Comparison of ENCODE assay signal across 1 cellular context in the genomic region with DNA sequence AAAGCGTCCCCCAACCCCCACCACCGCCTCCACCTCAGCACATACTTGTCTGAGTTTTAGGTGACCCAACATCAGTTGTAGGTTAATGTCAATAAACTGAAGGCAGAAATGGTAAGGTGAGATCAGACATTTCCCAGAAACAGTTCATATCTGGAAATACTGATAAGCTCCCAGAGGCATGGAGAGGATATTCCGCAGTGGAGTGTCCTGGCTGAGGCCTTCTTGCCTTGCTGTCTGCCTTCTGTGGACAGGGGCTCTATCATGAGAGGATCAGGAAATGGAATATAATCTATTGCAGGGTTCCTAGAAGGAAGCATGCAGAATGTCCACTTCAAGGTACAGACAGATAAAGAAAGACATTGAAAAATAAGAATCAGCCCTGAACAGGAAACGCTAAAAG.
TF ChIP-seq lines count a peak whose summit lies in the region.

No MANE protein-coding gene starts in this region.

TF ChIP-seq in K562, 482 proteins besides CTCF, POLR2A, EP300 and RAD21 (continued from another document and continues in another):
- TF ChIP-seq CBX1 (IDR thresholded peaks at IDR 0.05; ENCODE audit: low read depth), result no peak
- TF ChIP-seq, protein P1, sequence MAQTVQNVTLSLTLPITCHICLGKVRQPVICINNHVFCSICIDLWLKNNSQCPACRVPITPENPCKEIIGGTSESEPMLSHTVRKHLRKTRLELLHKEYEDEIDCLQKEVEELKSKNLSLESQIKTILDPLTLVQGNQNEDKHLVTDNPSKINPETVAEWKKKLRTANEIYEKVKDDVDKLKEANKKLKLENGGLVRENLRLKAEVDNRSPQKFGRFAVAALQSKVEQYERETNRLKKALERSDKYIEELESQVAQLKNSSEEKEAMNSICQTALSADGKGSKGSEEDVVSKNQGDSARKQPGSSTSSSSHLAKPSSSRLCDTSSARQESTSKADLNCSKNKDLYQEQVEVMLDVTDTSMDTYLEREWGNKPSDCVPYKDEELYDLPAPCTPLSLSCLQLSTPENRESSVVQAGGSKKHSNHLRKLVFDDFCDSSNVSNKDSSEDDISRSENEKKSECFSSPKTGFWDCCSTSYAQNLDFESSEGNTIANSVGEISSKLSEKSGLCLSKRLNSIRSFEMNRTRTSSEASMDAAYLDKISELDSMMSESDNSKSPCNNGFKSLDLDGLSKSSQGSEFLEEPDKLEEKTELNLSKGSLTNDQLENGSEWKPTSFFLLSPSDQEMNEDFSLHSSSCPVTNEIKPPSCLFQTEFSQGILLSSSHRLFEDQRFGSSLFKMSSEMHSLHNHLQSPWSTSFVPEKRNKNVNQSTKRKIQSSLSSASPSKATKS (CRISPR knock-in tag; IDR thresholded peaks at IDR 0.05), result no peak
- TF ChIP-seq, protein P2, sequence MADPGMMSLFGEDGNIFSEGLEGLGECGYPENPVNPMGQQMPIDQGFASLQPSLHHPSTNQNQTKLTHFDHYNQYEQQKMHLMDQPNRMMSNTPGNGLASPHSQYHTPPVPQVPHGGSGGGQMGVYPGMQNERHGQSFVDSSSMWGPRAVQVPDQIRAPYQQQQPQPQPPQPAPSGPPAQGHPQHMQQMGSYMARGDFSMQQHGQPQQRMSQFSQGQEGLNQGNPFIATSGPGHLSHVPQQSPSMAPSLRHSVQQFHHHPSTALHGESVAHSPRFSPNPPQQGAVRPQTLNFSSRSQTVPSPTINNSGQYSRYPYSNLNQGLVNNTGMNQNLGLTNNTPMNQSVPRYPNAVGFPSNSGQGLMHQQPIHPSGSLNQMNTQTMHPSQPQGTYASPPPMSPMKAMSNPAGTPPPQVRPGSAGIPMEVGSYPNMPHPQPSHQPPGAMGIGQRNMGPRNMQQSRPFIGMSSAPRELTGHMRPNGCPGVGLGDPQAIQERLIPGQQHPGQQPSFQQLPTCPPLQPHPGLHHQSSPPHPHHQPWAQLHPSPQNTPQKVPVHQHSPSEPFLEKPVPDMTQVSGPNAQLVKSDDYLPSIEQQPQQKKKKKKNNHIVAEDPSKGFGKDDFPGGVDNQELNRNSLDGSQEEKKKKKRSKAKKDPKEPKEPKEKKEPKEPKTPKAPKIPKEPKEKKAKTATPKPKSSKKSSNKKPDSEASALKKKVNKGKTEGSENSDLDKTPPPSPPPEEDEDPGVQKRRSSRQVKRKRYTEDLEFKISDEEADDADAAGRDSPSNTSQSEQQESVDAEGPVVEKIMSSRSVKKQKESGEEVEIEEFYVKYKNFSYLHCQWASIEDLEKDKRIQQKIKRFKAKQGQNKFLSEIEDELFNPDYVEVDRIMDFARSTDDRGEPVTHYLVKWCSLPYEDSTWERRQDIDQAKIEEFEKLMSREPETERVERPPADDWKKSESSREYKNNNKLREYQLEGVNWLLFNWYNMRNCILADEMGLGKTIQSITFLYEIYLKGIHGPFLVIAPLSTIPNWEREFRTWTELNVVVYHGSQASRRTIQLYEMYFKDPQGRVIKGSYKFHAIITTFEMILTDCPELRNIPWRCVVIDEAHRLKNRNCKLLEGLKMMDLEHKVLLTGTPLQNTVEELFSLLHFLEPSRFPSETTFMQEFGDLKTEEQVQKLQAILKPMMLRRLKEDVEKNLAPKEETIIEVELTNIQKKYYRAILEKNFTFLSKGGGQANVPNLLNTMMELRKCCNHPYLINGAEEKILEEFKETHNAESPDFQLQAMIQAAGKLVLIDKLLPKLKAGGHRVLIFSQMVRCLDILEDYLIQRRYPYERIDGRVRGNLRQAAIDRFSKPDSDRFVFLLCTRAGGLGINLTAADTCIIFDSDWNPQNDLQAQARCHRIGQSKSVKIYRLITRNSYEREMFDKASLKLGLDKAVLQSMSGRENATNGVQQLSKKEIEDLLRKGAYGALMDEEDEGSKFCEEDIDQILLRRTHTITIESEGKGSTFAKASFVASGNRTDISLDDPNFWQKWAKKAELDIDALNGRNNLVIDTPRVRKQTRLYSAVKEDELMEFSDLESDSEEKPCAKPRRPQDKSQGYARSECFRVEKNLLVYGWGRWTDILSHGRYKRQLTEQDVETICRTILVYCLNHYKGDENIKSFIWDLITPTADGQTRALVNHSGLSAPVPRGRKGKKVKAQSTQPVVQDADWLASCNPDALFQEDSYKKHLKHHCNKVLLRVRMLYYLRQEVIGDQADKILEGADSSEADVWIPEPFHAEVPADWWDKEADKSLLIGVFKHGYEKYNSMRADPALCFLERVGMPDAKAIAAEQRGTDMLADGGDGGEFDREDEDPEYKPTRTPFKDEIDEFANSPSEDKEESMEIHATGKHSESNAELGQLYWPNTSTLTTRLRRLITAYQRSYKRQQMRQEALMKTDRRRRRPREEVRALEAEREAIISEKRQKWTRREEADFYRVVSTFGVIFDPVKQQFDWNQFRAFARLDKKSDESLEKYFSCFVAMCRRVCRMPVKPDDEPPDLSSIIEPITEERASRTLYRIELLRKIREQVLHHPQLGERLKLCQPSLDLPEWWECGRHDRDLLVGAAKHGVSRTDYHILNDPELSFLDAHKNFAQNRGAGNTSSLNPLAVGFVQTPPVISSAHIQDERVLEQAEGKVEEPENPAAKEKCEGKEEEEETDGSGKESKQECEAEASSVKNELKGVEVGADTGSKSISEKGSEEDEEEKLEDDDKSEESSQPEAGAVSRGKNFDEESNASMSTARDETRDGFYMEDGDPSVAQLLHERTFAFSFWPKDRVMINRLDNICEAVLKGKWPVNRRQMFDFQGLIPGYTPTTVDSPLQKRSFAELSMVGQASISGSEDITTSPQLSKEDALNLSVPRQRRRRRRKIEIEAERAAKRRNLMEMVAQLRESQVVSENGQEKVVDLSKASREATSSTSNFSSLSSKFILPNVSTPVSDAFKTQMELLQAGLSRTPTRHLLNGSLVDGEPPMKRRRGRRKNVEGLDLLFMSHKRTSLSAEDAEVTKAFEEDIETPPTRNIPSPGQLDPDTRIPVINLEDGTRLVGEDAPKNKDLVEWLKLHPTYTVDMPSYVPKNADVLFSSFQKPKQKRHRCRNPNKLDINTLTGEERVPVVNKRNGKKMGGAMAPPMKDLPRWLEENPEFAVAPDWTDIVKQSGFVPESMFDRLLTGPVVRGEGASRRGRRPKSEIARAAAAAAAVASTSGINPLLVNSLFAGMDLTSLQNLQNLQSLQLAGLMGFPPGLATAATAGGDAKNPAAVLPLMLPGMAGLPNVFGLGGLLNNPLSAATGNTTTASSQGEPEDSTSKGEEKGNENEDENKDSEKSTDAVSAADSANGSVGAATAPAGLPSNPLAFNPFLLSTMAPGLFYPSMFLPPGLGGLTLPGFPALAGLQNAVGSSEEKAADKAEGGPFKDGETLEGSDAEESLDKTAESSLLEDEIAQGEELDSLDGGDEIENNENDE (IDR thresholded peaks at IDR 0.05; ENCODE audit: low read depth, low read length), result no peak
- TF ChIP-seq GTF3C2 (IDR thresholded peaks at IDR 0.05; ENCODE audit: borderline replicate concordance, extremely low read depth, insufficient read length), result no peak
- peak; percentile 96 for TF ChIP-seq CBFA2T3 (IDR thresholded peaks at IDR 0.05)
- no peak for TF ChIP-seq NFRKB (IDR thresholded peaks at IDR 0.05; ENCODE audit: low read depth)
- no peak for TF ChIP-seq ZKSCAN1 (IDR thresholded peaks at IDR 0.05; ENCODE audit: low read depth, low read length)
- no peak for TF ChIP-seq SIN3A (IDR thresholded peaks at IDR 0.05; ENCODE audit: borderline replicate concordance in 2 of 2, control insufficient read depth in 1 of 2, low read depth in 2 of 2, low read length in 2 of 2)
- no peak for TF ChIP-seq RBM14 (IDR thresholded peaks at IDR 0.05; ENCODE audit: borderline replicate concordance, insufficient read depth, low read depth, low read length)
- TF ChIP-seq SLC30A9 (CRISPR knock-in tag; IDR thresholded peaks at IDR 0.05), result no peak
- peak in 1 of 2 experiments; percentile 74; a peak in 2 of 4 replicates for TF ChIP-seq TBL1XR1 (IDR thresholded peaks at IDR 0.05; ENCODE audit: low read length in 2 of 2)
- TF ChIP-seq SMARCE1 (IDR thresholded peaks at IDR 0.05), result peak; percentile 78
- TF ChIP-seq GATA2 (CRISPR knock-in tag; IDR thresholded peaks at IDR 0.05), result peak; percentile 78
- TF ChIP-seq ZNF3 (CRISPR knock-in tag; IDR thresholded peaks at IDR 0.05), result no peak
- no peak for TF ChIP-seq RBM39 (optimal IDR thresholded peaks at IDR 0.05; ENCODE audit: low read depth, low read length)
- TF ChIP-seq CHD4 (IDR thresholded peaks at IDR 0.05; ENCODE audit: insufficient read depth, insufficient replicate concordance, low read depth, low read length, poor library complexity, severe bottlenecking), result no peak
- TF ChIP-seq MEF2A (IDR thresholded peaks at IDR 0.05; ENCODE audit: control insufficient read depth, low read depth, low read length), result no peak
- TF ChIP-seq FOSL1 (tag; conservative IDR thresholded peaks at IDR 0.05), result 0 out of 2 replicates have a peak, but pooled peaks have one; percentile 30
- no peak for TF ChIP-seq NONO (IDR thresholded peaks at IDR 0.05; ENCODE audit: low read depth in 2 of 2, low read length in 1 of 2)
- TF ChIP-seq, protein P3, sequence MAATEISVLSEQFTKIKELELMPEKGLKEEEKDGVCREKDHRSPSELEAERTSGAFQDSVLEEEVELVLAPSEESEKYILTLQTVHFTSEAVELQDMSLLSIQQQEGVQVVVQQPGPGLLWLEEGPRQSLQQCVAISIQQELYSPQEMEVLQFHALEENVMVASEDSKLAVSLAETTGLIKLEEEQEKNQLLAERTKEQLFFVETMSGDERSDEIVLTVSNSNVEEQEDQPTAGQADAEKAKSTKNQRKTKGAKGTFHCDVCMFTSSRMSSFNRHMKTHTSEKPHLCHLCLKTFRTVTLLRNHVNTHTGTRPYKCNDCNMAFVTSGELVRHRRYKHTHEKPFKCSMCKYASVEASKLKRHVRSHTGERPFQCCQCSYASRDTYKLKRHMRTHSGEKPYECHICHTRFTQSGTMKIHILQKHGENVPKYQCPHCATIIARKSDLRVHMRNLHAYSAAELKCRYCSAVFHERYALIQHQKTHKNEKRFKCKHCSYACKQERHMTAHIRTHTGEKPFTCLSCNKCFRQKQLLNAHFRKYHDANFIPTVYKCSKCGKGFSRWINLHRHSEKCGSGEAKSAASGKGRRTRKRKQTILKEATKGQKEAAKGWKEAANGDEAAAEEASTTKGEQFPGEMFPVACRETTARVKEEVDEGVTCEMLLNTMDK (IDR thresholded peaks at IDR 0.05; ENCODE audit: borderline replicate concordance, insufficient read depth, low read depth, low read length, poor library complexity, severe bottlenecking), result no peak
- peak; percentile 82 for TF ChIP-seq HDAC3 (IDR thresholded peaks at IDR 0.05; ENCODE audit: borderline replicate concordance, partially characterized antibody)
- TF ChIP-seq SMAD4 (CRISPR knock-in tag; conservative IDR thresholded peaks at IDR 0.05), result peak; percentile 82
- peak; percentile 93 for TF ChIP-seq CBFA2T2 (conservative IDR thresholded peaks at IDR 0.05)
- no peak for TF ChIP-seq SAFB2 (IDR thresholded peaks at IDR 0.05; ENCODE audit: borderline replicate concordance, low read depth, low read length, severe bottlenecking)
- no peak for TF ChIP-seq ZNF764 (CRISPR knock-in tag; IDR thresholded peaks at IDR 0.05; ENCODE audit: low read depth)
- TF ChIP-seq FUS (optimal IDR thresholded peaks at IDR 0.05; ENCODE audit: low read depth, low read length), result no peak
- TF ChIP-seq MAFK (IDR thresholded peaks at IDR 0.05; ENCODE audit: low read length), result no peak
- TF ChIP-seq POLR2AphosphoS5 (IDR thresholded peaks at IDR 0.05; ENCODE audit: control insufficient read depth, insufficient read depth, low read depth, low read length), result 0 out of 2 replicates have a peak, but pooled peaks have one; percentile 61
- TF ChIP-seq GATAD2B (IDR thresholded peaks at IDR 0.05; ENCODE audit: borderline replicate concordance), result peak; percentile 79; the same call in 1 of the 2 replicates
- TF ChIP-seq MTA2 (IDR thresholded peaks at IDR 0.05; ENCODE audit: low read depth), result peak; percentile 76
- peak; percentile 96 for TF ChIP-seq STAT5A (IDR thresholded peaks at IDR 0.05; ENCODE audit: borderline replicate concordance, low read length)
- 0 out of 2 replicates have a peak, but pooled peaks have one; percentile 22 for TF ChIP-seq L3MBTL2 (IDR thresholded peaks at IDR 0.05)
- TF ChIP-seq, protein P4, sequence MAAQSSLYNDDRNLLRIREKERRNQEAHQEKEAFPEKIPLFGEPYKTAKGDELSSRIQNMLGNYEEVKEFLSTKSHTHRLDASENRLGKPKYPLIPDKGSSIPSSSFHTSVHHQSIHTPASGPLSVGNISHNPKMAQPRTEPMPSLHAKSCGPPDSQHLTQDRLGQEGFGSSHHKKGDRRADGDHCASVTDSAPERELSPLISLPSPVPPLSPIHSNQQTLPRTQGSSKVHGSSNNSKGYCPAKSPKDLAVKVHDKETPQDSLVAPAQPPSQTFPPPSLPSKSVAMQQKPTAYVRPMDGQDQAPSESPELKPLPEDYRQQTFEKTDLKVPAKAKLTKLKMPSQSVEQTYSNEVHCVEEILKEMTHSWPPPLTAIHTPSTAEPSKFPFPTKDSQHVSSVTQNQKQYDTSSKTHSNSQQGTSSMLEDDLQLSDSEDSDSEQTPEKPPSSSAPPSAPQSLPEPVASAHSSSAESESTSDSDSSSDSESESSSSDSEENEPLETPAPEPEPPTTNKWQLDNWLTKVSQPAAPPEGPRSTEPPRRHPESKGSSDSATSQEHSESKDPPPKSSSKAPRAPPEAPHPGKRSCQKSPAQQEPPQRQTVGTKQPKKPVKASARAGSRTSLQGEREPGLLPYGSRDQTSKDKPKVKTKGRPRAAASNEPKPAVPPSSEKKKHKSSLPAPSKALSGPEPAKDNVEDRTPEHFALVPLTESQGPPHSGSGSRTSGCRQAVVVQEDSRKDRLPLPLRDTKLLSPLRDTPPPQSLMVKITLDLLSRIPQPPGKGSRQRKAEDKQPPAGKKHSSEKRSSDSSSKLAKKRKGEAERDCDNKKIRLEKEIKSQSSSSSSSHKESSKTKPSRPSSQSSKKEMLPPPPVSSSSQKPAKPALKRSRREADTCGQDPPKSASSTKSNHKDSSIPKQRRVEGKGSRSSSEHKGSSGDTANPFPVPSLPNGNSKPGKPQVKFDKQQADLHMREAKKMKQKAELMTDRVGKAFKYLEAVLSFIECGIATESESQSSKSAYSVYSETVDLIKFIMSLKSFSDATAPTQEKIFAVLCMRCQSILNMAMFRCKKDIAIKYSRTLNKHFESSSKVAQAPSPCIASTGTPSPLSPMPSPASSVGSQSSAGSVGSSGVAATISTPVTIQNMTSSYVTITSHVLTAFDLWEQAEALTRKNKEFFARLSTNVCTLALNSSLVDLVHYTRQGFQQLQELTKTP (IDR thresholded peaks at IDR 0.05; ENCODE audit: low read depth in 1 of 2, partially characterized antibody in 2 of 2), result peak in 1 of 2 experiments; percentile 40
- peak; percentile 92 for TF ChIP-seq ZEB2 (IDR thresholded peaks at IDR 0.05)
